ENCODE assay signal across 19 cellular contexts in genomic region chr12:115758886-115759620, GRCh38.
A peak's percentile ranks its signal among the peaks of the same experiment; 100 is the strongest.
DNase-seq lines count a peak whose midpoint lies in the region; TF ChIP-seq lines count a peak whose summit lies in the region.
"Had no signal": no experiment of that assay in that cellular context is flagged by ENCODE, and none has a peak within 500 bp of the region (broad histone marks: within the 10 kb centered on the region; RNA-seq: fewer than 3 reads in every experiment).

No MANE protein-coding gene starts in this region.

- TF ChIP-seq POLR2A in tibial nerve (IDR thresholded peaks at IDR 0.05): no peak

- H3K4me1 ChIP-seq in urinary bladder (ENCODE audit: insufficient read depth): no peaks in the 10 kb centered on the region
- H3K4me1 ChIP-seq in tibial nerve: peaks cover 0 to 5% (median 0%) of the 10 kb centered on the region in 4 donors

- H3K36me3 ChIP-seq in urinary bladder (ENCODE audit: insufficient read depth): no peaks in the 10 kb centered on the region
- no peaks in the 10 kb centered on the region for H3K36me3 ChIP-seq in tibial nerve

- peak; percentile 58 for DNase-seq in EL
- DNase-seq in RWPE1 (ENCODE audit: low spot score): no peak
- peak in 1 of 2 donors; percentile 55 for DNase-seq in foreskin fibroblast
- DNase-seq in superior temporal gyrus (ENCODE audit: extremely low spot score): no peak
- no peak for DNase-seq in GOT3 (lab: John Stamatoyannopoulos, UW)
- DNase-seq in tibial nerve (ENCODE audit: low spot score in 2 of 2): no peak
- DNase-seq: activated CD4-positive, alpha-beta T cell treated with anti-CD3 and anti-CD28 coated beads for 4 hours; activated gamma-delta T cell treated with Interleukin-2 at 50 U/mL for 16 hours; activated T-cell treated with anti-CD3 and anti-CD28 coated beads, Interleukin-2, amount 50 U/mL, for 24 hours; CD8-positive, alpha-beta T cell; DMS153; endodermal cell; H7; mesenchymal stem cell; NCI-H187; NCI-H2227 treated with DMSO at 0.1 percent for 48 hours; NCI-H69; stimulated activated CD8-positive, alpha-beta memory T cell treated with anti-CD3 and anti-CD28 coated beads, Interleukin-4, amount 100 ng/mL, for 48 hours had no signal

- peaks cover 0 to 6% of the 10 kb centered on the region in 2 donors for H3K27me3 ChIP-seq in tibial nerve

- 64% methylated on average over 9 of the region's 9 CpGs for WGBS in urinary bladder
- WGBS in tibial nerve, 2 donors: 80 to 87% methylated on average over 9 of the region's 9 CpGs

- H3K27ac ChIP-seq in RWPE1 (peak overlapping the region; percentile 39; the same call in 1 of the 2 replicates), urinary bladder (ENCODE audit: low read depth) (peak overlapping the region; percentile 79), tibial nerve (no peak overlapping the region)

- H3K4me3 ChIP-seq in foreskin fibroblast (ENCODE audit: low read depth in 1 of 2, low read length in 2 of 2): peak overlapping the region; percentile 32 to 56
- no peak overlapping the region for H3K4me3 ChIP-seq in urinary bladder (ENCODE audit: low read depth, low read length)
- H3K4me3 ChIP-seq in tibial nerve: no peak overlapping the region

- POLR2A ChIA-PET in RWPE1 (lab: Yijun Ruan, JAX; ENCODE audit: low non-redundant PET): no interaction called here

- no peak for TF ChIP-seq EP300 in tibial nerve (IDR thresholded peaks at IDR 0.05)

- CTCF ChIA-PET in RWPE1 (lab: Yijun Ruan, JAX): interaction anchor here (0.6 kb wide), 2 partner anchors 437 to 1092 kb away, joined by 3 read pairs; no protein-coding TSS in a partner anchor

- no peaks in the 10 kb centered on the region for H3K9me3 ChIP-seq in tibial nerve

- no peak for TF ChIP-seq CTCF in RWPE1 (conservative IDR thresholded peaks at IDR 0.05; ENCODE audit: low read depth)
- no peak for TF ChIP-seq CTCF in foreskin fibroblast (IDR thresholded peaks at IDR 0.05; ENCODE audit: low read depth, low read length)
- no peak for TF ChIP-seq CTCF in tibial nerve (IDR thresholded peaks at IDR 0.05)

Comparison
In these comparisons a context has a peak if more than half of its experiments do, and no peak if none do; other contexts are left out.
1. H3K27ac ChIP-seq: peak in RWPE1 (single experiment) and urinary bladder (single experiment); none in tibial nerve (0 of 4).
2. H3K4me3 ChIP-seq: peak in foreskin fibroblast (2 of 2); none in urinary bladder (single experiment) and tibial nerve (0 of 4).